ENCODE assay signal across 8 cellular contexts in genomic region chr3:191330309-191330712, GRCh38. TPM values are rescaled to one million over a fixed set of nuclear protein-coding genes. Genes with fewer than 3 reads are reported as not detected.
DNase-seq lines count a peak whose midpoint lies in the region; ATAC-seq and TF ChIP-seq lines count a peak whose summit lies in the region.

TSS of gene UTS2B (minus strand) at chr3:191330526. CDS start at chr3:191282189, 48,337 bp downstream.

- peak within 1 kb of the TSS; percentile 58 to 83 (median 70) for H3K4me3 ChIP-seq in skin epidermis

- POLR2A ChIA-PET in CD4-positive, alpha-beta T cell (lab: Charles Lee): no interaction called here

- peaks cover 43% of the 10 kb centered on the region for H3K4me1 Mint-ChIP-seq in CD4-positive, alpha-beta T cell (ENCODE audit: low read depth)
- H3K4me1 Mint-ChIP-seq in IgD-negative memory B cell: peaks cover 30 to 61% (median 49%) of the 10 kb centered on the region in 3 donors

- peak within 1 kb of the TSS; percentile 81 for H3K4me3 Mint-ChIP-seq in CD4-positive, alpha-beta T cell
- peak within 1 kb of the TSS; percentile 93 to 97 (median 95) for H3K4me3 Mint-ChIP-seq in IgD-negative memory B cell

- intact Hi-C loops in CD4-positive, alpha-beta T cell (cut with DNase I, micrococcal nuclease): no loop called here

- no peaks in the 10 kb centered on the region for H3K9me3 ChIP-seq in CD4-positive, alpha-beta T cell (ENCODE audit: control insufficient read depth, low read length)

- no peak within 1 kb of the TSS for H3K27ac ChIP-seq in CD4-positive, alpha-beta T cell (ENCODE audit: low read depth, low read length)
- peak within 1 kb of the TSS; percentile 77 to 98 (median 93) for H3K27ac ChIP-seq in skin epidermis

- peaks cover 5% of the 10 kb centered on the region for H3K27me3 ChIP-seq in CD4-positive, alpha-beta T cell (ENCODE audit: control insufficient read depth, insufficient read depth, low read length)

- H3K36me3 Mint-ChIP-seq in CD4-positive, alpha-beta T cell (ENCODE audit: low read depth): no peaks in the 10 kb centered on the region
- H3K36me3 Mint-ChIP-seq in IgD-negative memory B cell: no peaks in the 10 kb centered on the region

- H3K27me3 Mint-ChIP-seq in CD4-positive, alpha-beta T cell: peaks cover 9% of the 10 kb centered on the region
- H3K27me3 Mint-ChIP-seq in IgD-negative memory B cell: no peaks in the 10 kb centered on the region

- ATAC-seq in CD4-positive, alpha-beta T cell (ENCODE audit: poor library complexity): no peak
- no peak for ATAC-seq in GM18858 (IDR thresholded peaks at IDR 0.05; ENCODE audit: unreplicated experiment)

- no peak for DNase-seq in CD4-positive, alpha-beta T cell
- DNase-seq in astrocyte of the hippocampus (ENCODE audit: low read depth, low spot score) (peak; percentile 81), iPS-NIHi7 (ENCODE audit: extremely low spot score) (peak; percentile 16), retina (no peak), NCI-H748 (lab: John Stamatoyannopoulos, UW; ENCODE audit: unreplicated experiment) (no peak)

- CTCF ChIA-PET in CD4-positive, alpha-beta T cell (lab: Charles Lee): no interaction called here

- peak within 1 kb of the TSS; percentile 23 for H3K27ac Mint-ChIP-seq in CD4-positive, alpha-beta T cell
- H3K27ac Mint-ChIP-seq in IgD-negative memory B cell: peak within 1 kb of the TSS; percentile 91 to 95 (median 94)

- TF ChIP-seq CTCF in CD4-positive, alpha-beta T cell (IDR thresholded peaks at IDR 0.05): no peak

- H3K9me3 Mint-ChIP-seq in CD4-positive, alpha-beta T cell: no peaks in the 10 kb centered on the region
- no peaks in the 10 kb centered on the region for H3K9me3 Mint-ChIP-seq in IgD-negative memory B cell

RNA-seq across cellular contexts. Expression of gene UTS2B, which starts in this region (rescaled TPM):
- not detected for total RNA-seq in CD4-positive, alpha-beta T cell
- polyA plus RNA-seq in IgD-negative memory B cell: 4.2 TPM

Comparison
In these comparisons a context has a peak if more than half of its experiments do, and no peak if none do; other contexts are left out.
1. DNase-seq: peak in astrocyte of the hippocampus (single experiment) and iPS-NIHi7 (single experiment); none in CD4-positive, alpha-beta T cell (0 of 10), retina (single experiment) and NCI-H748 (single experiment).